Comparison of ENCODE assay signal across 7 cellular contexts in genomic region chr11:125141686-125142535, GRCh38. TPM values are rescaled to one million over a fixed set of nuclear protein-coding genes. Genes with fewer than 3 reads are reported as not detected.
A peak's percentile ranks its signal among the peaks of the same experiment; 100 is the strongest.
DNase-seq lines count a peak whose midpoint lies in the region; ATAC-seq and TF ChIP-seq lines count a peak whose summit lies in the region.

No MANE protein-coding gene starts in this region.

- DNase-seq in GM13976 (ENCODE audit: low spot score) (peak; percentile 80), Panc1 (ENCODE audit: low read depth, low spot score) (peak; percentile 12), heart right ventricle (peak; percentile 15 to 52), sigmoid colon (no peak)
- DNase-seq in activated naive CD4-positive, alpha-beta T cell (lab: John Stamatoyannopoulos, UW), result peak; percentile 32 to 59 (median 49)

- in situ Hi-C loops in GM13976 (cut with MboI; ENCODE audit: low sequenced_read_pairs, unreplicated experiment), result no loop called here
- in situ Hi-C loops in Panc1 (cut with HindIII; ENCODE audit: low pct_unique_long_range_greater_than_20kb, low sequenced_read_pairs), result no loop called here

- TF ChIP-seq CTCF in GM13976 (IDR thresholded peaks at IDR 0.05; ENCODE audit: borderline replicate concordance, control extremely low read depth, extremely low read depth, insufficient read depth, missing control alignments) (peak; percentile 88), Panc1 (IDR thresholded peaks at IDR 0.05) (peak; percentile 99), heart right ventricle (IDR thresholded peaks at IDR 0.05) (peak; percentile 83 to 98 (median 94)), sigmoid colon (IDR thresholded peaks at IDR 0.05) (peak; percentile 72 to 97 (median 93))

- H3K27ac ChIP-seq in Panc1 (ENCODE audit: low read length) (no peak overlapping the region), heart right ventricle (no peak overlapping the region), sigmoid colon (no peak overlapping the region)

- H3K4me3 ChIP-seq in Panc1 (ENCODE audit: low read depth in 2 of 2, low read length in 2 of 2) (no peak overlapping the region), heart right ventricle (no peak overlapping the region), sigmoid colon (no peak overlapping the region)

- BruUV-seq in Panc1 (replicated peaks; lab: Mats Ljungman, UMichigan), result no TSS peak

- CTCF ChIA-PET in Panc1 (lab: Charles Lee), result interaction anchor here (0.6 to 1.8 kb wide), 8 partner anchors 9 to 204 kb away, joined by 3 to 18 read pairs (median 4); partner anchors contain the start of gene PKNOX2

- TF ChIP-seq POLR2A in sigmoid colon (IDR thresholded peaks at IDR 0.05), result no peak

- peak; percentile 69 for ATAC-seq in HG02885 (IDR thresholded peaks at IDR 0.05; ENCODE audit: poor library complexity, unreplicated experiment)
- ATAC-seq in Panc1, result peak; percentile 88
- peak; percentile 71 to 82 (median 76) for ATAC-seq in heart right ventricle
- ATAC-seq in GM21423 (IDR thresholded peaks at IDR 0.05; ENCODE audit: unreplicated experiment), result no peak

- intact Hi-C loops in Panc1 (cut with micrococcal nuclease; ENCODE audit: unreplicated experiment), result loop anchor here (1.0 kb wide), 2 partner anchors 51 to 180 kb away; no protein-coding TSS in a partner anchor
- intact Hi-C loops in heart right ventricle (cut with DNase I), result loop anchor here in 8 of 10 donors (2.0 to 10.0 kb wide), 8 partner anchors 47 to 185 kb away; no protein-coding TSS in a partner anchor
- intact Hi-C loops in sigmoid colon (cut with DNase I), result loop anchor here (1.0 to 2.0 kb wide), 2 partner anchors 49 to 180 kb away; no protein-coding TSS in a partner anchor

- H3K27me3 ChIP-seq in Panc1 (ENCODE audit: control insufficient read depth, insufficient read depth, low read length) (peaks cover 9% of the 10 kb centered on the region), heart right ventricle (peaks cover 0 to 35% (median 23%) of the 10 kb centered on the region in 7 donors), sigmoid colon (peaks cover 0 to 17% (median 0%) of the 10 kb centered on the region in 3 donors)

- WGBS in heart right ventricle, 2 donors, result 37 to 40% methylated on average over 18 of the region's 18 CpGs
- 39% methylated on average over 18 of the region's 18 CpGs for WGBS in sigmoid colon, 2 donors

- H3K36me3 ChIP-seq in Panc1 (ENCODE audit: control insufficient read depth, insufficient read depth, low read length), result no peaks in the 10 kb centered on the region
- no peaks in the 10 kb centered on the region for H3K36me3 ChIP-seq in heart right ventricle
- H3K36me3 ChIP-seq in sigmoid colon, result no peaks in the 10 kb centered on the region

- H3K9me3 ChIP-seq in Panc1 (ENCODE audit: control insufficient read depth, insufficient read depth, low read depth, low read length), result no peaks in the 10 kb centered on the region
- no peaks in the 10 kb centered on the region for H3K9me3 ChIP-seq in heart right ventricle
- H3K9me3 ChIP-seq in sigmoid colon, result no peaks in the 10 kb centered on the region

- no peak for TF ChIP-seq EP300 in sigmoid colon (IDR thresholded peaks at IDR 0.05)

- H3K4me1 ChIP-seq in Panc1 (ENCODE audit: control insufficient read depth, insufficient read depth, low read length) (0 out of 2 replicates have a peak, but pooled peaks cover 8% of the 10 kb centered on the region), heart right ventricle (peaks cover 0 to 8% (median 0%) of the 10 kb centered on the region in 9 donors), sigmoid colon (peaks cover 0 to 6% (median 2%) of the 10 kb centered on the region in 4 donors)

- POLR2A ChIA-PET in Panc1 (lab: Charles Lee), result no interaction called here

RNA-seq across cellular contexts. Expression of gene PKNOX2, which starts 22.6 kb away (rescaled TPM):
- total RNA-seq in Panc1 (2021; ENCODE audit: unreplicated experiment), result not detected
- 0.07 TPM for polyA plus RNA-seq in Panc1 (2012; ENCODE audit: insufficient read length)
- total RNA-seq in heart right ventricle, result 1 to 10 TPM; 3.1 to 5.8 (median 4.9) TPM
- polyA plus RNA-seq in heart right ventricle, result 1 to 10 TPM; 2.5 to 3.1 TPM
- total RNA-seq in sigmoid colon, result 1 to 10 TPM; 1.4 to 4.7 (median 1.7) TPM
- polyA plus RNA-seq in sigmoid colon, result 1 to 10 TPM in 1 of 3 donors, under 1 TPM in 2; 0.23 to 1.2 (median 0.60) TPM

RNA-seq across cellular contexts. Expression of gene TMEM218, which starts 30.5 kb away (rescaled TPM):
- 26.8 TPM for total RNA-seq in Panc1 (2021; ENCODE audit: unreplicated experiment)
- polyA plus RNA-seq in Panc1 (2012; ENCODE audit: insufficient read length), result 29.3 TPM
- 1 to 10 TPM; 4.5 to 7.8 (median 6.7) TPM for total RNA-seq in heart right ventricle
- polyA plus RNA-seq in heart right ventricle, result 10 to 100 TPM in 1 of 2 donors, 1 to 10 TPM in 1; 7.6 to 17.1 TPM
- 10 to 100 TPM; 14.0 to 34.6 (median 26.0) TPM for total RNA-seq in sigmoid colon
- polyA plus RNA-seq in sigmoid colon, result 10 to 100 TPM; 12.0 to 23.3 (median 15.6) TPM
